9 cellular contexts compared by ENCODE assay signal in the genomic region with DNA sequence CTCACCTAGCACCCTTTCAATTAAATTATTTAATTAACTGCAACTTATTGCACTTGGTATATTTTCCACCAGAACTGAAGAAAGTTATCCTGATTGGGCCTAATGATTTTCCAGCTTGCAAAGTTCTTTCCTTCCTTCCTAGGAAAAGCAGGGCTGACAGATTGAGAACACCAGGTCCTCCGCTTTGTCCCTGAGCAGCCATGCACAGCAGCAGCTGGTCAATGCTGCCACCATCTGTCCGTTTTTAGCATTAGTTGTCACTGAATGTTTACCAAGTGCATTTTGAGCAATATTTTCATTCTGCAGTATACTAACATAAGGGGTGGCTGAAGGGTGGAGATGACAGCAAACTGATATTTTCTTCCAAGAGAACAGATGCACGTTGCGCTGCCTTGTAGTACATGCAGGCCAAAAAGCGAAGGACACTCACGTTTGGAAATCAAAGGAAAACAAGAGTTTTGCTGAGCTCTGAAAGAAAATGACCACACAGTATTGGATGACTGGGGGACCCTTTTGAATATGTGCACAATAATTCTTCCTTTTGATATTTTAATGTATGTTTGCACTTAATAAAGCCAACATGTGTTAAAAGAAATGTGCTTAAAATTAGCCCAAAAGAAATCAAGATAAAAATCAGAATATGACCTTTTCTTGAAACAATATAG.
DNase-seq lines count a peak whose midpoint lies in the region; ATAC-seq and TF ChIP-seq lines count a peak whose summit lies in the region.
"Had no signal": no experiment of that assay in that cellular context is flagged by ENCODE, and none has a peak within 500 bp of the region (broad histone marks: within the 10 kb centered on the region; RNA-seq: fewer than 3 reads in every experiment).

No MANE protein-coding gene starts in this region.

- peak; percentile 67 for DNase-seq in Daoy (ENCODE audit: low read depth)
- DNase-seq in RPMI8226, result peak; percentile 51
- peak; percentile 81 for DNase-seq in epithelial cell of esophagus (ENCODE audit: low read depth)
- peak; percentile 59 for DNase-seq in middle frontal gyrus (ENCODE audit: extremely low spot score, low spot score)

- no peak overlapping the region for H3K4me3 ChIP-seq in epithelial cell of esophagus (ENCODE audit: low read length)

- TF ChIP-seq CTCF in LNCAP (IDR thresholded peaks at IDR 0.05), result peak; percentile 90
- peak; percentile 90 for TF ChIP-seq CTCF in epithelial cell of esophagus (IDR thresholded peaks at IDR 0.05; ENCODE audit: insufficient read depth, low read depth, low read length, missing control alignments)

- peak; percentile 69 for ATAC-seq in GM21447 (IDR thresholded peaks at IDR 0.05; ENCODE audit: unreplicated experiment)
- ATAC-seq in HG03457 (IDR thresholded peaks at IDR 0.05; ENCODE audit: unreplicated experiment), result no peak
- ATAC-seq in GM21723 (IDR thresholded peaks at IDR 0.05; ENCODE audit: unreplicated experiment), result no peak
- ATAC-seq: activated T-cell treated with anti-CD3 and anti-CD28 coated beads, Interleukin-2, amount 50 U/mL, for 72 hours had no signal
